ENCODE assay signal across 17 cellular contexts in genomic region chr12:101074940-101075680, GRCh38.
DNase-seq lines count a peak whose midpoint lies in the region; ATAC-seq and TF ChIP-seq lines count a peak whose summit lies in the region.
"Had no signal": no experiment of that assay in that cellular context is flagged by ENCODE, and none has a peak within 500 bp of the region (broad histone marks: within the 10 kb centered on the region; RNA-seq: fewer than 3 reads in every experiment).

No MANE protein-coding gene starts in this region.

- H3K27ac ChIP-seq in body of pancreas, result no peak overlapping the region
- H3K27ac ChIP-seq: epithelial cell of prostate had no signal

- H3K4me1 ChIP-seq in body of pancreas, result no peaks in the 10 kb centered on the region
- H3K4me1 ChIP-seq: Caco-2 had no signal

- WGBS in body of pancreas, 2 donors, result 57 to 67% methylated on average over 7 of the region's 7 CpGs

- TF ChIP-seq CTCF in GM12865 (IDR thresholded peaks at IDR 0.05; ENCODE audit: insufficient read depth, low read depth, low read length, missing control alignments) (no peak), body of pancreas (IDR thresholded peaks at IDR 0.05) (no peak)

- H3K4me3 ChIP-seq in GM12865 (ENCODE audit: low read depth, low read length) (no peak overlapping the region), body of pancreas (no peak overlapping the region)

- no peak for TF ChIP-seq POLR2A in body of pancreas (IDR thresholded peaks at IDR 0.05)

- DNase-seq in GM12865 (ENCODE audit: low read depth) (peak; percentile 4), NCI-H69 (lab: John Stamatoyannopoulos, UW) (peak; percentile 83), left kidney (ENCODE audit: low read depth, low spot score) (peak; percentile 35), cerebellar cortex (ENCODE audit: low spot score) (no peak), pons (ENCODE audit: low spot score) (no peak), body of pancreas (no peak), SHP77 treated with DMSO at 0.1 percent for 48 hours (lab: John Stamatoyannopoulos, UW) (no peak)
- DNase-seq: activated CD4-positive, CD25-positive, alpha-beta regulatory T cell; activated naive CD4-positive, alpha-beta T cell; Caco-2; GDM1; NCI-H187 treated with DMSO at 0.1 percent for 48 hours; NCI-H446 treated with DMSO at 0.1 percent for 48 hours; right cardiac atrium; SIG-M5 had no signal

- peak; percentile 63 for ATAC-seq in GM21717 (IDR thresholded peaks at IDR 0.05; ENCODE audit: unreplicated experiment)
- no peak for ATAC-seq in body of pancreas
- ATAC-seq: right cardiac atrium had no signal

- intact Hi-C loops in body of pancreas (cut with DNase I), result no loop called here

- H3K36me3 ChIP-seq in body of pancreas (replicated peaks in 1 of 2; ENCODE audit: insufficient read depth in 1 of 2, low read depth in 2 of 2), result no peaks in the 10 kb centered on the region

- H3K9me3 ChIP-seq in body of pancreas, result no peaks in the 10 kb centered on the region
- H3K9me3 ChIP-seq: Caco-2 had no signal

- no peaks in the 10 kb centered on the region for H3K27me3 ChIP-seq in body of pancreas

Comparison
In these comparisons a context has a peak if more than half of its experiments do, and no peak if none do; other contexts are left out.
1. DNase-seq: peak in GM12865 (single experiment), NCI-H69 (single experiment) and left kidney (single experiment); none in cerebellar cortex (single experiment), pons (single experiment), body of pancreas (0 of 4) and SHP77 treated with DMSO at 0.1 percent for 48 hours (single experiment).